Comparison of ENCODE assay signal across 8 cellular contexts in the genomic region with DNA sequence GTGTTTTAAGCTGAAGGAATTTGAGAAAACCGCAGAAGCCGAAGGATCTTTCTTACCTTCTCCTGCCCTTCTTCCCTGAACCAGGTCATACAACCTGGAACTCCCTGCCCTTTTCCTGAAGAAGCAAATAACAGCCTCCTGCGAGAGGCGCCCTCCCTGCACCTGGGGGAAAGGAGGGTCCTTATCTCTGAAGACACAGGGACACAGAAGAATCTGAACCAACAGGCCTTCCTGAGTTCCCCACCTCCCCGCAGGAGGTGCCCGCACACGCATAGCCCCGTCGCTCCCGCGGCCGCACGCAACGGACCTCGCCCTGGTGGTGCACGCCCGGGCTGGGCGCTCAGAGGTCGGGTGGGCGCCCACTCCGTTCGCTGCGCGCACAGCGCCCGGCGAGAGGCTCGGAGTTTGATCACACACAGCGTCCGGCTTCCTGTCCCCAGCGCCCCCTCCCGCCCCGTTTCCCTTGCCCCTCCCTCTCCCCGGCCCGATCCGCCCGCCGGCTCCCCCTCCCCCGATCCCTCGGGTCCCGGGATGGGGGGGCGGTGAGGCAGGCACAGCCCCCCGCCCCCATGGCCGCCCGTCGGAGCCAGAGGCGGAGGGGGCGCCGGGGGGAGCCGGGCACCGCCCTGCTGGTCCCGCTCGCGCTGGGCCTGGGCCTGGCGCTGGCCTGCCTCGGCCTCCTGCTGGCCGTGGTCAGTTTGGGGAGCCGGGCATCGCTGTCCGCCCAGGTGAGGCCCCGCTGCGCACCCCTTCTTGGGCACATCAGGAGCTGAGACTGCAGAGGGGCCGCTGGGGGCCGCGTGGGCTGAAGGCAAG. TPM values are rescaled to one million over a fixed set of nuclear protein-coding genes. Genes with fewer than 3 reads are reported as not detected.
A peak's percentile ranks its signal among the peaks of the same experiment; 100 is the strongest.
DNase-seq lines count a peak whose midpoint lies in the region; ATAC-seq and TF ChIP-seq lines count a peak whose summit lies in the region.

Gene TNFSF12 (plus strand): TSS at position 474 of the 816 bp plus-strand sequence. CDS start 96 bp downstream, at position 570.

- no TSS peak for BruUV-seq in Calu3 (replicated peaks; lab: Mats Ljungman, UMichigan)

- peaks cover 6% of the 10 kb centered on the region for H3K36me3 Mint-ChIP-seq in Calu3 (ENCODE audit: insufficient read depth, unreplicated experiment)

- H3K9me3 ChIP-seq in MG63 (no peaks in the 10 kb centered on the region), neuron (ENCODE audit: low read length) (no peaks in the 10 kb centered on the region), upper lobe of left lung (no peaks in the 10 kb centered on the region)

- no peaks in the 10 kb centered on the region for H3K36me3 ChIP-seq in MG63
- no peaks in the 10 kb centered on the region for H3K36me3 ChIP-seq in neuron (ENCODE audit: insufficient read depth, low read length)
- H3K36me3 ChIP-seq in upper lobe of left lung = peaks cover 0 to 4% (median 0%) of the 10 kb centered on the region in 4 donors

- ATAC-seq in upper lobe of left lung (ENCODE audit: low FRiP score in 2 of 2) (peak; percentile 77 to 87), HG02588 (IDR thresholded peaks at IDR 0.05; ENCODE audit: unreplicated experiment) (no peak), GM19452 (IDR thresholded peaks at IDR 0.05; ENCODE audit: unreplicated experiment) (no peak)

- H3K4me1 ChIP-seq in neuron (ENCODE audit: insufficient read depth, low read length) (peaks cover 4% of the 10 kb centered on the region), upper lobe of left lung (peaks cover 18 to 32% (median 18%) of the 10 kb centered on the region in 4 donors)

- H3K27me3 ChIP-seq in MG63 (no peaks in the 10 kb centered on the region), neuron (ENCODE audit: insufficient read depth, low read length) (peaks cover 24% of the 10 kb centered on the region), upper lobe of left lung (no peaks in the 10 kb centered on the region)

- no peak for TF ChIP-seq EP300 in upper lobe of left lung (IDR thresholded peaks at IDR 0.05)

- CTCF ChIA-PET in Calu3 (lab: Charles Lee) = interaction anchor here (1.5 kb wide), 1 partner anchor 9 kb away, joined by 4 read pairs; no protein-coding TSS in a partner anchor

- H3K4me3 ChIP-seq in MG63 = peak within 1 kb of the TSS; percentile 48
- peak within 1 kb of the TSS; percentile 32 for H3K4me3 ChIP-seq in neuron (ENCODE audit: low read length)
- H3K4me3 ChIP-seq in upper lobe of left lung = peak within 1 kb of the TSS; percentile 59 to 76 (median 66)

- TF ChIP-seq CTCF in Calu3 (IDR thresholded peaks at IDR 0.05; ENCODE audit: unreplicated experiment) = peak; percentile 23
- peak in 3 of 6 experiments; percentile 3 to 63 (median 29) for TF ChIP-seq CTCF in upper lobe of left lung (IDR thresholded peaks at IDR 0.05)

- TF ChIP-seq POLR2A in upper lobe of left lung (IDR thresholded peaks at IDR 0.05) = peak in 2 of 4 donors; percentile 31 to 65

- peak within 1 kb of the TSS; percentile 71 for H3K4me3 Mint-ChIP-seq in Calu3 (ENCODE audit: low read depth, unreplicated experiment)

- no peaks in the 10 kb centered on the region for H3K27me3 Mint-ChIP-seq in Calu3 (ENCODE audit: unreplicated experiment)

- no peak within 1 kb of the TSS for H3K27ac Mint-ChIP-seq in Calu3 (ENCODE audit: unreplicated experiment)

- peak within 1 kb of the TSS; percentile 66 for H2AFZ ChIP-seq in neuron (ENCODE audit: low read depth, low read length)

- 0 to 1% methylated on average over 18 to 33 of the region's 65 CpGs for WGBS in upper lobe of left lung, 2 donors

- H3K4me1 Mint-ChIP-seq in Calu3 (ENCODE audit: low read depth, unreplicated experiment) = peaks cover 16% of the 10 kb centered on the region

- H3K27ac ChIP-seq in upper lobe of left lung = peak within 1 kb of the TSS; percentile 84 to 96 (median 88)

- intact Hi-C loops in Calu3 (cut with micrococcal nuclease; ENCODE audit: unreplicated experiment) = no loop called here

- H3K9me3 Mint-ChIP-seq in Calu3 (ENCODE audit: low read depth, unreplicated experiment) = no peaks in the 10 kb centered on the region

- peak; percentile 16 for DNase-seq in Calu3
- peak; percentile 31 for DNase-seq in MG63
- peak; percentile 38 for DNase-seq in activated gamma-delta T cell (lab: John Stamatoyannopoulos, UW)
- DNase-seq in germinal center (ENCODE audit: low spot score) = peak; percentile 47
- DNase-seq in upper lobe of left lung = peak; percentile 78 to 92

RNA-seq across cellular contexts. Expression of gene TNFSF12, which starts in this region (rescaled TPM):
- total RNA-seq in Calu3 (2022) (7.7 and 8.4 TPM in 2 replicates), upper lobe of left lung (100 to 1,000 TPM in 1 of 6 donors, 10 to 100 TPM in 5; 32.3 to 158 (median 73.2) TPM)
- total RNA-seq in MG63 (2014; rRNA removed; shearing (Covaris generic); ENCODE audit: low replicate concordance) = 0.33 TPM in 1 of 2 replicates, not detected in the other

Comparison
In these comparisons a context has a peak if more than half of its experiments do, and no peak if none do; other contexts are left out.
1. Peak in DNase-seq and H3K4me3 ChIP-seq in MG63; RNA of the gene not detected or under 1 TPM.
2. DNase-seq: peak in every context shown above with its lines; median percentile 85 in upper lobe of left lung; 47 in germinal center; 38 in activated gamma-delta T cell; 31 in MG63; 16 in Calu3.
3. ATAC-seq: peak in upper lobe of left lung (2 of 2); none in HG02588 (single experiment) and GM19452 (single experiment).
4. Peak in every context shown above with its lines, with median percentiles within 50 percentile points of each other: H3K4me3 ChIP-seq.